Comparison of ENCODE assay signal across 24 cellular contexts in the genomic region with DNA sequence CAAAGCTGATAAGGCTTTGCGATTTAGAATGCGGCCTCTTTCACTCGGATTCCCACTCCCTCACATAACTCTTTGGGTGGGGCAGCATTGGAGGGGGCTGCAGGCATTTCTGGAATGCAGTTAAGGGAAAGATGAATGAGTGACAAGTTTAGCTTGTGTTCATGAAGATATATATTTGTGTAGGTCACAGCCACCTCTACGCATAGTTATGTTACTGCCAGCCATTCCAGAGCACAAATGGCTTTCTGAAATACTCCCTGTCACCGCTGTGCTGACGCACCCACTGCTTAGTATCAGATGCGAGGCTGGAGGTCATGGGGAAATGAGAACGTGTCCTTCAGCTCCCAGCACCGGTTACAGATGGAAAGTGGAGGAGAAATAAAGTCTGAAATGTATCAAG. TPM values are rescaled to one million over a fixed set of nuclear protein-coding genes. Genes with fewer than 3 reads are reported as not detected.
DNase-seq lines count a peak whose midpoint lies in the region; ATAC-seq, FAIRE-seq and TF ChIP-seq lines count a peak whose summit lies in the region.
"Had no signal": no experiment of that assay in that cellular context is flagged by ENCODE, and none has a peak within 500 bp of the region (broad histone marks: within the 10 kb centered on the region; RNA-seq: fewer than 3 reads in every experiment).

No MANE protein-coding gene starts in this region.

- no peaks in the 10 kb centered on the region for H3K9me3 Mint-ChIP-seq in Caco-2 (ENCODE audit: unreplicated experiment)
- H3K9me3 Mint-ChIP-seq: HFFc6 had no signal

- no peaks in the 10 kb centered on the region for H3K36me3 Mint-ChIP-seq in Caco-2 (ENCODE audit: insufficient read depth, unreplicated experiment)
- H3K36me3 Mint-ChIP-seq: CD4-positive, alpha-beta memory T cell had no signal

- peaks cover 43% of the 10 kb centered on the region for H3K4me1 Mint-ChIP-seq in Caco-2 (ENCODE audit: low read depth, unreplicated experiment)
- H3K4me1 Mint-ChIP-seq: B cell had no signal

- TF ChIP-seq EP300 in gastroesophageal sphincter (IDR thresholded peaks at IDR 0.05), result no peak

- no peaks in the 10 kb centered on the region for H3K9me2 ChIP-seq in hepatocyte (replicated peaks; ENCODE audit: insufficient read depth)

- no peaks in the 10 kb centered on the region for H3K9me3 ChIP-seq in Caco-2
- no peaks in the 10 kb centered on the region for H3K9me3 ChIP-seq in hepatocyte (ENCODE audit: low read depth)
- H3K9me3 ChIP-seq in pancreas, result no peaks in the 10 kb centered on the region
- no peaks in the 10 kb centered on the region for H3K9me3 ChIP-seq in gastroesophageal sphincter
- H3K9me3 ChIP-seq in A673 (ENCODE audit: low read depth, low read length, poor library complexity, severe bottlenecking), result no peaks in the 10 kb centered on the region

- CTCF ChIA-PET in Caco-2 (lab: Charles Lee), result interaction anchor here (1.1 kb wide), 1 partner anchor 166 kb away, joined by 5 read pairs; no protein-coding TSS in a partner anchor
- CTCF ChIA-PET in A673 (lab: Charles Lee), result no interaction called here

- no peak overlapping the region for H3K4me2 ChIP-seq in hepatocyte
- H3K4me2 ChIP-seq: KMS-11 had no signal

- ATAC-seq in pancreas, result peak; percentile 23 to 40 (median 26)
- ATAC-seq in gastroesophageal sphincter, result no peak
- no peak for ATAC-seq in left colon
- ATAC-seq: PC-3 had no signal

- H3K4me1 ChIP-seq in Caco-2 (peaks cover 58% of the 10 kb centered on the region), hepatocyte (ENCODE audit: insufficient read depth) (peaks cover 42% of the 10 kb centered on the region), pancreas (peaks cover 74 to 75% (median 75%) of the 10 kb centered on the region in 3 donors), gastroesophageal sphincter (no peaks in the 10 kb centered on the region), A673 (ENCODE audit: insufficient read depth, low read length, poor library complexity, severe bottlenecking) (peaks cover 7% of the 10 kb centered on the region)

- TF ChIP-seq CTCF in Caco-2 (IDR thresholded peaks at IDR 0.05; ENCODE audit: insufficient read depth in 1 of 2, low read depth in 1 of 2, low read length in 1 of 2, severe bottlenecking in 1 of 2, unreplicated experiment in 1 of 2) (no peak), hepatocyte (IDR thresholded peaks at IDR 0.05; ENCODE audit: poor library complexity) (no peak), pancreas (IDR thresholded peaks at IDR 0.05) (no peak), gastroesophageal sphincter (IDR thresholded peaks at IDR 0.05) (no peak), A673 (conservative IDR thresholded peaks at IDR 0.05; ENCODE audit: low read depth, low read length) (no peak)

- H3K4me3 Mint-ChIP-seq in Caco-2 (ENCODE audit: unreplicated experiment), result peak overlapping the region; percentile 44
- H3K4me3 Mint-ChIP-seq: B cell; CD4-positive, alpha-beta memory T cell; HFFc6 had no signal

- peak overlapping the region; percentile 84 for H3K27ac Mint-ChIP-seq in Caco-2 (ENCODE audit: unreplicated experiment)
- H3K27ac Mint-ChIP-seq: B cell, HFFc6 had no signal

- H3K79me2 ChIP-seq in hepatocyte, result no peaks in the 10 kb centered on the region

- no peak for FAIRE-seq in pancreas (lab: Jason Lieb, UNC)
- FAIRE-seq: D721Med, GM12892 had no signal

- BruUV-seq in Caco-2 (replicated peaks; lab: Mats Ljungman, UMichigan) (no TSS peak), A673 (replicated peaks; lab: Mats Ljungman, UMichigan) (no TSS peak)

- no peaks in the 10 kb centered on the region for H3K27me3 ChIP-seq in Caco-2 (replicated peaks; ENCODE audit: control insufficient read depth, insufficient read depth, low read length)
- no peaks in the 10 kb centered on the region for H3K27me3 ChIP-seq in hepatocyte
- H3K27me3 ChIP-seq in pancreas, result no peaks in the 10 kb centered on the region
- no peaks in the 10 kb centered on the region for H3K27me3 ChIP-seq in gastroesophageal sphincter
- H3K27me3 ChIP-seq in A673 (replicated peaks; ENCODE audit: insufficient read depth, low read depth, low read length, poor library complexity), result no peaks in the 10 kb centered on the region

- 37% methylated on average over 9 of the region's 9 CpGs for WGBS in hepatocyte (ENCODE audit: low lambda C conversion rate, missing lambda C conversion rate)
- WGBS in pancreas, 2 donors, result 13 to 18% methylated on average over 9 of the region's 9 CpGs
- 35 to 49% methylated on average over 6 to 9 of the region's 9 CpGs for WGBS in gastroesophageal sphincter (ENCODE audit: low coverage in 1 of 2), 2 donors

- TF ChIP-seq POLR2A in gastroesophageal sphincter (IDR thresholded peaks at IDR 0.05), result no peak

- intact Hi-C loops in Caco-2 (cut with micrococcal nuclease; ENCODE audit: unreplicated experiment) (loop anchor here (1.0 to 2.0 kb wide), 3 partner anchors 54 to 156 kb away; a partner anchor contains a TSS), pancreas (cut with DNase I) (loop anchor here in 1 of 3 donors (10.0 kb wide), 1 partner anchor 56 kb away; a partner anchor contains a TSS), A673 (cut with micrococcal nuclease; ENCODE audit: unreplicated experiment) (no loop called here), left colon (cut with DNase I, micrococcal nuclease) (no loop called here)

- H3K27ac ChIP-seq in hepatocyte (peak overlapping the region; percentile 48), pancreas (peak overlapping the region in 2 of 4 donors; percentile 14 to 46), gastroesophageal sphincter (no peak overlapping the region), A673 (ENCODE audit: low read depth, low read length, poor library complexity, severe bottlenecking) (no peak overlapping the region)
- H3K27ac ChIP-seq: HL-60, KMS-11 had no signal

- no peaks in the 10 kb centered on the region for H3K27me3 Mint-ChIP-seq in Caco-2 (ENCODE audit: insufficient read depth, unreplicated experiment)
- H3K27me3 Mint-ChIP-seq: CD4-positive, alpha-beta memory T cell had no signal

- DNase-seq in Caco-2, result peak; percentile 78 to 90
- DNase-seq in NCI-H526 treated with DMSO at 0.1 percent for 48 hours (lab: John Stamatoyannopoulos, UW), result peak; percentile 68
- DNase-seq in hepatocyte (ENCODE audit: low spot score), result peak; percentile 65
- DNase-seq in pancreas, result peak in 2 of 6 donors; percentile 38 to 43
- DNase-seq in A673 (ENCODE audit: low spot score), result no peak
- DNase-seq in AML-193 (lab: John Stamatoyannopoulos, UW), result no peak
- no peak for DNase-seq in left colon
- DNase-seq: ACHN; CD4-positive, alpha-beta memory T cell; DMS79 treated with DMSO at 0.1 percent for 48 hours; GDM1; GOT3; HFFc6; NCI-H1092; NCI-H1694; NCI-H345; NCI-H748 treated with DMSO at 0.1 percent for 48 hours; PC-3 had no signal

- POLR2A ChIA-PET in Caco-2 (lab: Charles Lee), result interaction anchor here (1.2 kb wide), 1 partner anchor 54 kb away, joined by 4 read pairs; a partner anchor contains a TSS
- POLR2A ChIA-PET in A673 (lab: Charles Lee; ENCODE audit: low non-redundant PET), result no interaction called here

- H3K36me3 ChIP-seq in Caco-2 (ENCODE audit: control insufficient read depth, insufficient read depth, low read length) (no peaks in the 10 kb centered on the region), hepatocyte (replicated peaks; ENCODE audit: insufficient read depth, low read depth) (no peaks in the 10 kb centered on the region), pancreas (no peaks in the 10 kb centered on the region), gastroesophageal sphincter (no peaks in the 10 kb centered on the region), A673 (ENCODE audit: insufficient read depth, low read length, poor library complexity, severe bottlenecking) (no peaks in the 10 kb centered on the region)

- H4K20me1 ChIP-seq in hepatocyte (ENCODE audit: insufficient read depth, poor library complexity, severe bottlenecking), result no peaks in the 10 kb centered on the region

- no peak overlapping the region for H2AFZ ChIP-seq in hepatocyte

- no peak overlapping the region for H3K4me3 ChIP-seq in Caco-2 (ENCODE audit: low read depth, low read length)
- no peak overlapping the region for H3K4me3 ChIP-seq in hepatocyte
- no peak overlapping the region for H3K4me3 ChIP-seq in pancreas
- no peak overlapping the region for H3K4me3 ChIP-seq in gastroesophageal sphincter
- H3K4me3 ChIP-seq in A673 (ENCODE audit: low read depth, low read length, poor library complexity, severe bottlenecking), result no peak overlapping the region

RNA-seq across cellular contexts. Expression of a gene that starts 54.1 kb away (rescaled TPM):
- total RNA-seq in Caco-2 (2022), result 479 and 508 TPM in 2 replicates
- total RNA-seq in hepatocyte, result 559 and 564 TPM in 2 replicates
- polyA plus RNA-seq in hepatocyte, result 412 and 415 TPM in 2 replicates
- 100 to 1,000 TPM; 338 to 735 (median 584) TPM for total RNA-seq in pancreas
- 100 to 1,000 TPM; 226 to 459 TPM for polyA plus RNA-seq in pancreas
- 100 to 1,000 TPM in 3 of 4 donors, 10 to 100 TPM in 1; 90.9 to 208 (median 174) TPM for total RNA-seq in gastroesophageal sphincter
- 1,293 and 1,420 TPM in 2 replicates for total RNA-seq in A673 (2021)
- 1,000 to 10,000 TPM; 1,822 to 3,252 TPM for total RNA-seq in left colon

Comparison
In these comparisons a context has a peak if more than half of its experiments do, and no peak if none do; other contexts are left out.
1. DNase-seq: peak in Caco-2 (2 of 2), NCI-H526 treated with DMSO at 0.1 percent for 48 hours (single experiment) and hepatocyte (single experiment); none in A673 (single experiment), AML-193 (0 of 2) and left colon (0 of 2).
2. ATAC-seq: peak in pancreas (4 of 4); none in gastroesophageal sphincter (single experiment) and left colon (single experiment).